31 cellular contexts compared by ENCODE assay signal in the genomic region with DNA sequence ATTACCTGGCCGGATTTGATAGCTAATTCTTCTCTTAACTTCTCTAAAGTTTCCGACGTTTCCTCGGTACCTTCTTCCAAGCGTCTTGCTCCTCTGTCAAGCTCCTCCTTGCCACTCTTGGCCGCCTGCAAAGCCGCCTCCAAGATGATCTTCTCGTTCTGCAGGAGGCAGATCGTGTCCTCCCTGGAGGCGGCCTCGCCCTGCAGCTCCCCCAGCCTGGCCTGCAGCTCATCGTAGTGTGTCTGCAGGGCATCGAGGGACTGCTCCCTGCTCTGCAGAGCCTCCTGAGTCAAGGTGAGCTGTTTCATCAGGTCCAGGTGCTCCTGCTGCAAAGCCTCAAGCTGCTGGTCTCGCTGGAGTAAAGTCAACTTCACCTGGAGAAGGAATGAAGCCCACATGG.
"Had no signal": no experiment of that assay in that cellular context is flagged by ENCODE, and none has a peak within 500 bp of the region (broad histone marks: within the 10 kb centered on the region; RNA-seq: fewer than 3 reads in every experiment).

No MANE protein-coding gene starts in this region.

- DNase-seq: activated B cell treated with CpG ODN at 0.5 μM for 24 hours; activated CD4-positive, alpha-beta memory T cell treated with anti-CD3 and anti-CD28 coated beads for 36 hours; activated CD4-positive, alpha-beta T cell treated with anti-CD3 and anti-CD28 coated beads for 4 hours; activated CD4-positive, alpha-beta T cell treated with anti-CD3 and anti-CD28 coated beads, Interleukin-2, amount 50 U/mL, for 1 hour; activated CD4-positive, CD25-positive, alpha-beta regulatory T cell treated with anti-CD3 and anti-CD28 coated beads, Interleukin-2, amount 50 U/mL, for 72 hours; activated CD8-positive, alpha-beta memory T cell treated with anti-CD3 and anti-CD28 coated beads, Interleukin-2, amount 50 U/mL, for 4 hours; activated gamma-delta T cell treated with Interleukin-2 at 50 U/mL for 16 hours; activated naive CD4-positive, alpha-beta T cell treated with anti-CD3 and anti-CD28 coated beads, Interleukin-2, amount 10 ng/mL, durations not matched to agents 7 days and 5 days; activated naive CD8-positive, alpha-beta T cell treated with anti-CD3 and anti-CD28 coated beads, Interleukin-2, amount 50 U/mL, for 24 hours; activated T-cell treated with anti-CD3 and anti-CD28 coated beads for 4 hours; activated T-cell treated with anti-CD3 and anti-CD28 coated beads, Interleukin-2, amount 50 U/mL, for 4 hours; anterior cingulate cortex; central memory CD4-positive, alpha-beta T cell; NCI-H1105; NCI-H1417 treated with DMSO at 0.1 percent for 48 hours; NCI-H187 treated with DMSO at 0.1 percent for 48 hours; NCI-H2081; NCI-H226; NCI-H446 treated with DMSO at 0.1 percent for 48 hours; NCI-H524 treated with DMSO at 0.1 percent for 48 hours; PC-3; Right ventricle myocardium superior; SW 1271; T-helper 1 cell; T-helper 2 cell; T-helper 9 cell had no signal

- H3K27me3 Mint-ChIP-seq: activated B cell treated with CpG ODN at 0.5 μM for 24 hours; activated CD4-positive, alpha-beta memory T cell treated with anti-CD3 and anti-CD28 coated beads for 36 hours; activated naive CD4-positive, alpha-beta T cell treated with anti-CD3 and anti-CD28 coated beads, Interleukin-2, amount 10 ng/mL, durations not matched to agents 7 days and 5 days; activated naive CD8-positive, alpha-beta T cell; activated naive CD8-positive, alpha-beta T cell treated with anti-CD3 and anti-CD28 coated beads, Interleukin-2, amount 50 U/mL, for 24 hours; brain had no signal

- H3K4me3 Mint-ChIP-seq: activated B cell treated with CpG ODN at 0.5 μM for 24 hours; activated CD4-positive, alpha-beta memory T cell treated with anti-CD3 and anti-CD28 coated beads for 36 hours; activated naive CD4-positive, alpha-beta T cell treated with anti-CD3 and anti-CD28 coated beads, Interleukin-2, amount 10 ng/mL, durations not matched to agents 7 days and 5 days; activated naive CD8-positive, alpha-beta T cell; activated naive CD8-positive, alpha-beta T cell treated with anti-CD3 and anti-CD28 coated beads, Interleukin-2, amount 50 U/mL, for 24 hours; activated T-cell treated with anti-CD3 and anti-CD28 coated beads, Interleukin-2, amount 50 U/mL, for 4 hours; activated T-helper 1 cell treated with anti-CD3 and anti-CD28 coated beads, Interleukin-12 subunit alpha, Interleukin-12 subunit beta, Interleukin-2, Interleukin-4 antibody, amounts not matched to agents 30 ng/mL and 10 ng/mL and 1 ng/mL, durations not matched to agents 14 hours and 24 hours and 36 hours; brain had no signal

- ATAC-seq: activated naive CD8-positive, alpha-beta T cell treated with anti-CD3 and anti-CD28 coated beads, Interleukin-2, amount 50 U/mL, for 24 hours; activated T-cell treated with anti-CD3 and anti-CD28 coated beads, Interleukin-2, amount 50 U/mL, for 4 hours; PC-3 had no signal

- H3K9me3 Mint-ChIP-seq: activated B cell treated with CpG ODN at 0.5 μM for 24 hours; activated CD4-positive, alpha-beta memory T cell treated with anti-CD3 and anti-CD28 coated beads for 36 hours; activated naive CD4-positive, alpha-beta T cell treated with anti-CD3 and anti-CD28 coated beads, Interleukin-2, amount 10 ng/mL, durations not matched to agents 7 days and 5 days; activated naive CD8-positive, alpha-beta T cell treated with anti-CD3 and anti-CD28 coated beads, Interleukin-2, amount 50 U/mL, for 24 hours; activated T-cell treated with anti-CD3 and anti-CD28 coated beads, Interleukin-2, amount 50 U/mL, for 4 hours; activated T-helper 1 cell treated with anti-CD3 and anti-CD28 coated beads, Interleukin-12 subunit alpha, Interleukin-12 subunit beta, Interleukin-2, Interleukin-4 antibody, amounts not matched to agents 30 ng/mL and 10 ng/mL and 1 ng/mL, durations not matched to agents 14 hours and 24 hours and 36 hours; brain had no signal

- H3K27ac Mint-ChIP-seq: activated B cell treated with CpG ODN at 0.5 μM for 24 hours; activated CD4-positive, alpha-beta memory T cell treated with anti-CD3 and anti-CD28 coated beads for 36 hours; activated naive CD4-positive, alpha-beta T cell treated with anti-CD3 and anti-CD28 coated beads, Interleukin-2, amount 10 ng/mL, durations not matched to agents 7 days and 5 days; activated naive CD8-positive, alpha-beta T cell; activated naive CD8-positive, alpha-beta T cell treated with anti-CD3 and anti-CD28 coated beads, Interleukin-2, amount 50 U/mL, for 24 hours; activated T-helper 1 cell treated with anti-CD3 and anti-CD28 coated beads, Interleukin-12 subunit alpha, Interleukin-12 subunit beta, Interleukin-2, Interleukin-4 antibody, amounts not matched to agents 30 ng/mL and 10 ng/mL and 1 ng/mL, durations not matched to agents 14 hours and 24 hours and 36 hours; brain had no signal

- H3K4me1 Mint-ChIP-seq: activated B cell treated with CpG ODN at 0.5 μM for 24 hours; activated naive CD4-positive, alpha-beta T cell treated with anti-CD3 and anti-CD28 coated beads, Interleukin-2, amount 10 ng/mL, durations not matched to agents 7 days and 5 days; activated naive CD8-positive, alpha-beta T cell treated with anti-CD3 and anti-CD28 coated beads, Interleukin-2, amount 50 U/mL, for 24 hours; brain had no signal

- H3K27ac ChIP-seq: KMS-11, VCaP had no signal

- H3K36me3 Mint-ChIP-seq: activated naive CD8-positive, alpha-beta T cell had no signal
